ENCODE assay signal across 8 cellular contexts in genomic region chr9:100098887-100099721, GRCh38. TPM values are rescaled to one million over a fixed set of nuclear protein-coding genes. Genes with fewer than 3 reads are reported as not detected.
DNase-seq lines count a peak whose midpoint lies in the region; ATAC-seq lines count a peak whose summit lies in the region.

Gene ERP44, minus strand, starts transcription at chr9:100099000. Its CDS starts 160 bp downstream, at chr9:100098840.
Gene INVS, plus strand, starts transcription at chr9:100099243. Its CDS starts 5,279 bp downstream, at chr9:100104522.

- intact Hi-C loops in dendritic cell treated with granulocyte-macrophage colony-stimulating factor and Interleukin-4, amounts not matched to agents 40 ng/mL and 50 ng/mL, for 4 days (cut with micrococcal nuclease), result loop anchor here (5.0 to 10.0 kb wide), 3 partner anchors 256 to 877 kb away; partner anchors contain the start of genes ALG2, SEC61B and TEX10

- no peaks in the 10 kb centered on the region for H3K27me3 Mint-ChIP-seq in dendritic cell treated with granulocyte-macrophage colony-stimulating factor and Interleukin-4, amounts not matched to agents 40 ng/mL and 50 ng/mL, for 4 days

- ATAC-seq in GM19372 (IDR thresholded peaks at IDR 0.05; ENCODE audit: low read depth, unreplicated experiment) (peak; percentile 97), HG03558 (IDR thresholded peaks at IDR 0.05; ENCODE audit: extremely low read depth, unreplicated experiment) (peak; percentile 94), left lobe of liver (peak; percentile 94)

- no peaks in the 10 kb centered on the region for H3K9me3 Mint-ChIP-seq in dendritic cell treated with granulocyte-macrophage colony-stimulating factor and Interleukin-4, amounts not matched to agents 40 ng/mL and 50 ng/mL, for 4 days

- H3K4me1 Mint-ChIP-seq in dendritic cell treated with granulocyte-macrophage colony-stimulating factor and Interleukin-4, amounts not matched to agents 40 ng/mL and 50 ng/mL, for 4 days (ENCODE audit: low read depth), result peaks cover 19% of the 10 kb centered on the region

- H3K27ac Mint-ChIP-seq in dendritic cell treated with granulocyte-macrophage colony-stimulating factor and Interleukin-4, amounts not matched to agents 40 ng/mL and 50 ng/mL, for 4 days, result peak within 1 kb of the TSS; percentile 100

- peak within 1 kb of the TSS; percentile 100 for H3K4me3 Mint-ChIP-seq in dendritic cell treated with granulocyte-macrophage colony-stimulating factor and Interleukin-4, amounts not matched to agents 40 ng/mL and 50 ng/mL, for 4 days

- H3K36me3 Mint-ChIP-seq in dendritic cell treated with granulocyte-macrophage colony-stimulating factor and Interleukin-4, amounts not matched to agents 40 ng/mL and 50 ng/mL, for 4 days (ENCODE audit: low read depth), result peaks cover 18% of the 10 kb centered on the region

- DNase-seq in C1 segment of cervical spinal cord (lab: John Stamatoyannopoulos, UW) (peak; percentile 87 to 100 (median 98)), NCI-H748 treated with DMSO at 0.1 percent for 48 hours (lab: John Stamatoyannopoulos, UW) (peak; percentile 98), left lobe of liver (ENCODE audit: low spot score) (peak; percentile 99)
- peak; percentile 89 to 98 for DNase-seq in activated CD4-positive, alpha-beta T cell treated with anti-CD3 and anti-CD28 coated beads, Interleukin-2, amount 50 U/mL, for 24 hours (ENCODE audit: low read depth in 1 of 2, low spot score in 1 of 2)
- peak; percentile 96 for DNase-seq in stimulated activated CD4-positive, alpha-beta T cell treated with anti-CD3 and anti-CD28 coated beads, Interleukin-2, amount 100 ng/mL, for 4 hours (ENCODE audit: low read depth)

RNA-seq across cellular contexts. Expression of gene ERP44, which starts in this region (rescaled TPM):
- 16.0 TPM for total RNA-seq in left lobe of liver

RNA-seq across cellular contexts. Expression of gene INVS, which starts in this region (rescaled TPM):
- 16.1 TPM for total RNA-seq in left lobe of liver

Comparison
In these comparisons a context has a peak if more than half of its experiments do, and no peak if none do; other contexts are left out.
1. Peak in every context shown above with its lines: DNase-seq and ATAC-seq.